30 cellular contexts compared by ENCODE assay signal in the genomic region with DNA sequence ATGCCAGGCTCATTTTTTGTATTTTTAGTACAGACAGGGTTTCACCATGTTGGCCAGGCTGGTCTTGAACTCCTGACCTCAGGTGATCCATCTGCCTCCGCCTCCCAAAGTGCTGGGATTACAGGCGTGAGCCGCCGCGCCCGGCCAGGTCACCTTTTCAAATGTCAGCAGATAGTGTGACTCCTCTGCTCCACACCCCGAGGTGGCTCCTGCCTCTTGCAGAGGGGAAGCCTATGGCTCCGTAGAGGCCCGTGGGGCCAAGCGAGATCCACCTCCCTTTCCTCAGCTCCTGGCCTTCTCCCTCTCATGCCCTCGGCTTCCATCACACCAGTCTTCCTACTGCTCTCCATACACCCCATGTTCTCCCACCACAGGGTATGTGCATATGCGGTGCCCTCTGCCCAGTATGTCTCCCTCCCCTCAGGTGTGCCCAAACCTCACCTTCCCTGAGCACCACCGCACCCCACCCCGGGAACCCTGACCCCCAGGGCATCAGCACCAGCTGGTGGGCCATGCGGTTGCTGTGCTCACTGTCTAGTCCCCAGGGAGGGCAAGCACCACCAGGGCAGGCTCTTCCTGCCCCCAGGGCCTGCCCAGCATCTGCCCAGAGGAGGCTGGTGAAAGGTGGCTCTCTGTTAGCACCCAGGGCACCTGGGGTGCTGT. TPM values are rescaled to one million over a fixed set of nuclear protein-coding genes. Genes with fewer than 3 reads are reported as not detected.
DNase-seq lines count a peak whose midpoint lies in the region; ATAC-seq and TF ChIP-seq lines count a peak whose summit lies in the region.
"Had no signal": no experiment of that assay in that cellular context is flagged by ENCODE, and none has a peak within 500 bp of the region (broad histone marks: within the 10 kb centered on the region; RNA-seq: fewer than 3 reads in every experiment).

No MANE protein-coding gene starts in this region.

- peak overlapping the region; percentile 36 for H3K27ac ChIP-seq in caudate nucleus (ENCODE audit: low read depth, low read length)
- H3K27ac ChIP-seq in psoas muscle = no peak overlapping the region
- peak overlapping the region; percentile 84 to 96 (median 85) for H3K27ac ChIP-seq in upper lobe of left lung
- H3K27ac ChIP-seq: SJCRH30 had no signal

- TF ChIP-seq CTCF in psoas muscle (IDR thresholded peaks at IDR 0.05) (no peak), upper lobe of left lung (IDR thresholded peaks at IDR 0.05) (no peak)

- no peak for TF ChIP-seq EP300 in upper lobe of left lung (IDR thresholded peaks at IDR 0.05)

- no peaks in the 10 kb centered on the region for H3K9me3 ChIP-seq in psoas muscle
- H3K9me3 ChIP-seq in upper lobe of left lung = no peaks in the 10 kb centered on the region
- H3K9me3 ChIP-seq: body of pancreas, SJCRH30 had no signal

- 89 to 92% (median 91%) methylated on average over 15 of the region's 15 CpGs for WGBS in psoas muscle, 3 donors
- 86 to 88% methylated on average over 8 to 15 of the region's 15 CpGs for WGBS in upper lobe of left lung, 2 donors

- TF ChIP-seq POLR2A in upper lobe of left lung (IDR thresholded peaks at IDR 0.05) = no peak

- DNase-seq in caudate nucleus (lab: John Stamatoyannopoulos, UW) = no peak
- DNase-seq in left ventricle myocardium superior = peak; percentile 53
- peak; percentile 5 to 46 for DNase-seq in psoas muscle
- DNase-seq in upper lobe of left lung = peak in 1 of 2 donors; percentile 71
- DNase-seq in mesenteric fat pad (ENCODE audit: low spot score) = no peak
- DNase-seq in C1 segment of cervical spinal cord (lab: John Stamatoyannopoulos, UW) = no peak
- DNase-seq: activated CD4-positive, alpha-beta T cell treated with anti-CD3 and anti-CD28 coated beads for 1 hour; activated gamma-delta T cell treated with Interleukin-2 at 50 U/mL for 16 hours; body of pancreas; Calu3; effector CD4-positive, alpha-beta T cell; foreskin fibroblast; H9; hypothalamus; Kasumi-1; MV-4-11; NCI-H2171; NCI-H524; SJCRH30; stimulated activated CD4-positive, alpha-beta T cell treated with anti-CD3 and anti-CD28 coated beads, Interleukin-4, amount 100 ng/mL, for 4 hours; stimulated activated naive CD4-positive, alpha-beta T cell treated with Interleukin-2 at 50 U/mL for 16 hours; T-helper 1 cell had no signal

- no peaks in the 10 kb centered on the region for H3K4me1 ChIP-seq in psoas muscle
- H3K4me1 ChIP-seq in upper lobe of left lung = peaks cover 48 to 63% (median 58%) of the 10 kb centered on the region in 4 donors

- intact Hi-C loops in left ventricle myocardium superior (cut with micrococcal nuclease) (no loop called here), psoas muscle (cut with DNase I) (loop anchor here (10.0 kb wide), 2 partner anchors 122 to 132 kb away; partner anchors contain the start of genes IWS1 (in 1 of the 2) and MYO7B (in 1 of the 2))

- H3K4me3 ChIP-seq in psoas muscle (no peak overlapping the region), upper lobe of left lung (no peak overlapping the region)
- H3K4me3 ChIP-seq: body of pancreas, SJCRH30 had no signal

- ATAC-seq in left ventricle myocardium superior (no peak), psoas muscle (no peak), upper lobe of left lung (ENCODE audit: low FRiP score in 2 of 2) (no peak), GM19324 (IDR thresholded peaks at IDR 0.05; ENCODE audit: low FRiP score, unreplicated experiment) (no peak)
- ATAC-seq: body of pancreas, Panc1 had no signal

- H3K27me3 ChIP-seq in psoas muscle (ENCODE audit: insufficient read depth in 3 of 3, low read length in 2 of 3) (no peaks in the 10 kb centered on the region), upper lobe of left lung (no peaks in the 10 kb centered on the region)
- H3K27me3 ChIP-seq: body of pancreas, SJCRH30 had no signal

- peaks cover 0 to 7% of the 10 kb centered on the region in 2 donors for H3K36me3 ChIP-seq in psoas muscle (ENCODE audit: insufficient read depth in 1 of 2, low read depth in 1 of 2)
- H3K36me3 ChIP-seq in upper lobe of left lung = peaks cover 0 to 69% (median 14%) of the 10 kb centered on the region in 4 donors
- H3K36me3 ChIP-seq: SJCRH30 had no signal

RNA-seq across cellular contexts. Expression of gene GPR17, which starts 10.7 kb away (rescaled TPM):
- total RNA-seq in left ventricle myocardium superior (0.25 TPM), psoas muscle (under 1 TPM in 1 of 4 donors, not detected in 3; 0.17 TPM), upper lobe of left lung (under 1 TPM in 3 of 6 donors, not detected in 3; 0.17 to 0.46 (median 0.24) TPM), mesenteric fat pad (not detected)
- polyA plus RNA-seq in psoas muscle = under 1 TPM; 0.14 to 0.35 (median 0.21) TPM
- total RNA-seq: Calu3, Daoy, epithelial cell of proximal tubule, lung microvascular endothelial cell, myocyte, renal cortical epithelial cell, SJCRH30 had no signal
- polyA plus RNA-seq: CD14-positive monocyte had no signal

RNA-seq across cellular contexts. Expression of gene LIMS2, which starts 18.6 kb away (rescaled TPM):
- total RNA-seq in left ventricle myocardium superior (274 TPM), psoas muscle (10 to 100 TPM in 3 of 4 donors, 1 to 10 TPM in 1; 9.3 to 31.8 (median 20.5) TPM), upper lobe of left lung (100 to 1,000 TPM in 4 of 6 donors, 10 to 100 TPM in 2; 33.6 to 169 (median 109) TPM), mesenteric fat pad (70.6 TPM)
- polyA plus RNA-seq in psoas muscle = 10 to 100 TPM; 12.1 to 16.4 (median 12.9) TPM

RNA-seq across cellular contexts. Expression of gene SFT2D3, which starts 44.6 kb away (rescaled TPM):
- total RNA-seq in left ventricle myocardium superior (3.1 TPM), psoas muscle (1 to 10 TPM; 1.6 to 3.7 (median 2.1) TPM), upper lobe of left lung (10 to 100 TPM in 2 of 6 donors, 1 to 10 TPM in 4; 6.4 to 13.1 (median 9.1) TPM), mesenteric fat pad (4.2 TPM)
- polyA plus RNA-seq in psoas muscle = 1 to 10 TPM; 1.5 to 4.1 (median 2.5) TPM

Comparison
In these comparisons a context has a peak if more than half of its experiments do, and no peak if none do; other contexts are left out.
1. DNase-seq: peak in left ventricle myocardium superior (single experiment) and psoas muscle (2 of 2); none in caudate nucleus (0 of 61), mesenteric fat pad (single experiment) and C1 segment of cervical spinal cord (0 of 14).